ENCODE assay signal across 9 cellular contexts in genomic region chr5:34914671-34915138, GRCh38. TPM values are rescaled to one million over a fixed set of nuclear protein-coding genes. Genes with fewer than 3 reads are reported as not detected.
DNase-seq lines count a peak whose midpoint lies in the region; ATAC-seq and TF ChIP-seq lines count a peak whose summit lies in the region.
"Had no signal": no experiment of that assay in that cellular context is flagged by ENCODE, and none has a peak within 500 bp of the region (broad histone marks: within the 10 kb centered on the region; RNA-seq: fewer than 3 reads in every experiment).

No MANE protein-coding gene starts in this region.

- H3K27ac Mint-ChIP-seq in CD14-positive monocyte: no peak overlapping the region

- H3K27me3 ChIP-seq in neuron (ENCODE audit: insufficient read depth, low read length): no peaks in the 10 kb centered on the region

- H3K36me3 Mint-ChIP-seq in CD14-positive monocyte: peaks cover 22 to 34% of the 10 kb centered on the region in 2 donors

- DNase-seq in CD1c-positive myeloid dendritic cell (ENCODE audit: extremely low spot score) (peak; percentile 7), SW480 (ENCODE audit: low spot score) (peak; percentile 20), CD14-positive monocyte (ENCODE audit: low spot score) (no peak), DMS114 treated with DMSO at 0.1 percent for 48 hours (lab: John Stamatoyannopoulos, UW; ENCODE audit: unreplicated experiment) (no peak)

- no peak for TF ChIP-seq CTCF in CD14-positive monocyte (IDR thresholded peaks at IDR 0.05)

- peak overlapping the region; percentile 81 for H2AFZ ChIP-seq in neuron (ENCODE audit: low read depth, low read length)

- H3K4me1 ChIP-seq in neuron (ENCODE audit: insufficient read depth, low read length): peaks cover 22% of the 10 kb centered on the region

- H3K9me3 Mint-ChIP-seq in CD14-positive monocyte: no peaks in the 10 kb centered on the region
- H3K9me3 Mint-ChIP-seq: T-helper 1 cell treated with Interleukin-12 subunit alpha and Interleukin-12 subunit beta and Interleukin-4 antibody, amounts not matched to agents 30 μg/mL and 1 μg/mL, for 36 hours had no signal

- H3K4me1 Mint-ChIP-seq in CD14-positive monocyte: peaks cover 17% of the 10 kb centered on the region

- no peak overlapping the region for H3K4me3 Mint-ChIP-seq in CD14-positive monocyte
- H3K4me3 Mint-ChIP-seq: T-helper 1 cell treated with Interleukin-12 subunit alpha and Interleukin-12 subunit beta and Interleukin-4 antibody, amounts not matched to agents 30 μg/mL and 1 μg/mL, for 36 hours had no signal

- H3K27me3 Mint-ChIP-seq in CD14-positive monocyte (ENCODE audit: low read depth in 3 of 3): no peaks in the 10 kb centered on the region

- H3K36me3 ChIP-seq in neuron (ENCODE audit: insufficient read depth, low read length): peaks cover 38% of the 10 kb centered on the region

- H3K4me3 ChIP-seq in neuron (ENCODE audit: low read length): peak overlapping the region; percentile 88

- ATAC-seq in GM19351 (IDR thresholded peaks at IDR 0.05; ENCODE audit: unreplicated experiment) (peak; percentile 15), HG03280 (IDR thresholded peaks at IDR 0.05; ENCODE audit: unreplicated experiment) (peak; percentile 17), esophagus mucosa (peak; percentile 9)

- H3K9me3 ChIP-seq in neuron (ENCODE audit: low read length): no peaks in the 10 kb centered on the region

- intact Hi-C loops in CD14-positive monocyte (cut with micrococcal nuclease): loop anchor here in 1 of 2 donors (5.0 to 10.0 kb wide), 2 partner anchors 1238 to 1330 kb away; partner anchors contain the start of genes LMBRD2, NADK2 and SKP2

RNA-seq across cellular contexts. Expression of gene RAD1, which starts 0.6 kb away (rescaled TPM):
- 11.2 TPM for total RNA-seq in esophagus mucosa
- 1 to 10 TPM; 9.4 to 9.6 TPM for polyA plus RNA-seq in CD14-positive monocyte

RNA-seq across cellular contexts. Expression of gene BRIX1, which starts 0.8 kb away (rescaled TPM):
- total RNA-seq in esophagus mucosa: 22.0 TPM
- 10 to 100 TPM; 12.5 to 13.5 TPM for polyA plus RNA-seq in CD14-positive monocyte

RNA-seq across cellular contexts. Expression of gene DNAJC21, which starts 14.7 kb away (rescaled TPM):
- total RNA-seq in esophagus mucosa: 31.9 TPM
- 10 to 100 TPM in 1 of 2 donors, 1 to 10 TPM in 1; 8.5 to 10.2 TPM for polyA plus RNA-seq in CD14-positive monocyte

Comparison
In these comparisons a context has a peak if more than half of its experiments do, and no peak if none do; other contexts are left out.
1. DNase-seq: peak in CD1c-positive myeloid dendritic cell (single experiment) and SW480 (single experiment); none in CD14-positive monocyte (single experiment) and DMS114 treated with DMSO at 0.1 percent for 48 hours (single experiment).
2. Peak in every context shown above with its lines, with median percentiles within 50 percentile points of each other: ATAC-seq.